ENCODE assay signal across 19 cellular contexts in genomic region chr14:81273521-81273920, GRCh38. TPM values are rescaled to one million over a fixed set of nuclear protein-coding genes. Genes with fewer than 3 reads are reported as not detected.
DNase-seq lines count a peak whose midpoint lies in the region; ATAC-seq and TF ChIP-seq lines count a peak whose summit lies in the region.
"Had no signal": no experiment of that assay in that cellular context is flagged by ENCODE, and none has a peak within 500 bp of the region (broad histone marks: within the 10 kb centered on the region; RNA-seq: fewer than 3 reads in every experiment).

No MANE protein-coding gene starts in this region.

- no peak overlapping the region for H3K4me3 Mint-ChIP-seq in natural killer cell treated with Interleukin-12 subunit alpha and Interleukin-12 subunit beta and Interleukin-15 and Interleukin-18, amount 100 ng/mL, for 72 hours
- H3K4me3 Mint-ChIP-seq in natural killer cell (no peak overlapping the region), endodermal cell (no peak overlapping the region), nephron progenitor cell (no peak overlapping the region), type B pancreatic cell (no peak overlapping the region)
- no peak overlapping the region for H3K4me3 Mint-ChIP-seq in stimulated activated naive CD8-positive, alpha-beta T cell treated with anti-CD3 and anti-CD28 coated beads, Interleukin-15, amount 100 ng/mL, for 72 hours
- H3K4me3 Mint-ChIP-seq: CD4-positive, alpha-beta memory T cell had no signal

- ATAC-seq in natural killer cell treated with Interleukin-12 subunit alpha and Interleukin-12 subunit beta and Interleukin-15 and Interleukin-18, amount 100 ng/mL, for 72 hours, result peak; percentile 20 to 32
- no peak for ATAC-seq in natural killer cell
- no peak for ATAC-seq in stimulated activated naive CD8-positive, alpha-beta T cell treated with anti-CD3 and anti-CD28 coated beads, Interleukin-15, amount 100 ng/mL, for 72 hours
- ATAC-seq: A549 had no signal

- H3K9me3 Mint-ChIP-seq in natural killer cell treated with Interleukin-12 subunit alpha and Interleukin-12 subunit beta and Interleukin-15 and Interleukin-18, amount 100 ng/mL, for 72 hours, result no peaks in the 10 kb centered on the region
- H3K9me3 Mint-ChIP-seq in natural killer cell (no peaks in the 10 kb centered on the region), endodermal cell (no peaks in the 10 kb centered on the region), nephron progenitor cell (no peaks in the 10 kb centered on the region), type B pancreatic cell (no peaks in the 10 kb centered on the region)
- H3K9me3 Mint-ChIP-seq in stimulated activated naive CD8-positive, alpha-beta T cell treated with anti-CD3 and anti-CD28 coated beads, Interleukin-15, amount 100 ng/mL, for 72 hours, result no peaks in the 10 kb centered on the region
- H3K9me3 Mint-ChIP-seq: CD4-positive, alpha-beta memory T cell had no signal

- no peaks in the 10 kb centered on the region for H3K4me1 Mint-ChIP-seq in natural killer cell treated with Interleukin-12 subunit alpha and Interleukin-12 subunit beta and Interleukin-15 and Interleukin-18, amount 100 ng/mL, for 72 hours (ENCODE audit: low read depth in 2 of 2)
- H3K4me1 Mint-ChIP-seq in natural killer cell (no peaks in the 10 kb centered on the region), endodermal cell (peaks cover 6% of the 10 kb centered on the region), nephron progenitor cell (peaks cover 79% of the 10 kb centered on the region), type B pancreatic cell (ENCODE audit: unreplicated experiment) (peaks cover 44% of the 10 kb centered on the region)
- H3K4me1 Mint-ChIP-seq in stimulated activated naive CD8-positive, alpha-beta T cell treated with anti-CD3 and anti-CD28 coated beads, Interleukin-15, amount 100 ng/mL, for 72 hours, result no peaks in the 10 kb centered on the region

- DNase-seq in natural killer cell treated with Interleukin-12 subunit alpha and Interleukin-12 subunit beta and Interleukin-15 and Interleukin-18, amount 100 ng/mL, for 72 hours (ENCODE audit: low spot score), result no peak
- no peak for DNase-seq in natural killer cell
- DNase-seq in endodermal cell, result peak; percentile 63
- DNase-seq in nephron progenitor cell, result peak; percentile 34
- no peak for DNase-seq in type B pancreatic cell (ENCODE audit: extremely low spot score, unreplicated experiment)
- no peak for DNase-seq in stimulated activated naive CD8-positive, alpha-beta T cell treated with anti-CD3 and anti-CD28 coated beads, Interleukin-15, amount 100 ng/mL, for 72 hours
- no peak for DNase-seq in GM13977 (ENCODE audit: low spot score)
- DNase-seq in nucleus accumbens (lab: John Stamatoyannopoulos, UW), result no peak
- DNase-seq: CD4-positive, alpha-beta memory T cell; DMS79 treated with DMSO at 0.1 percent for 48 hours; GDM1; Karpas-422; NCI-H1105 treated with DMSO at 0.1 percent for 48 hours; NCI-H187 treated with DMSO at 0.1 percent for 48 hours; NCI-H2171; NCI-H446 treated with DMSO at 0.1 percent for 48 hours; NCI-H774; SHP77 had no signal

- peaks cover 13% of the 10 kb centered on the region for H3K36me3 ChIP-seq in endodermal cell (ENCODE audit: control insufficient read depth, insufficient read depth, low read length)

- H3K4me1 ChIP-seq in endodermal cell (ENCODE audit: control insufficient read depth, insufficient read depth, low read length), result no peaks in the 10 kb centered on the region
- H3K4me1 ChIP-seq: A549 had no signal

- H3K9ac ChIP-seq in endodermal cell (ENCODE audit: extremely low read depth, low read length, poor library complexity, severe bottlenecking), result no peak overlapping the region

- WGBS in endodermal cell (ENCODE audit: insufficient coverage in 1 of 2, insufficient read length in 1 of 2), 2 experiments, result 82 to 90% methylated on average over 2 to 9 of the region's 9 CpGs

- no peaks in the 10 kb centered on the region for H3K36me3 Mint-ChIP-seq in natural killer cell treated with Interleukin-12 subunit alpha and Interleukin-12 subunit beta and Interleukin-15 and Interleukin-18, amount 100 ng/mL, for 72 hours
- H3K36me3 Mint-ChIP-seq in natural killer cell (no peaks in the 10 kb centered on the region), endodermal cell (ENCODE audit: low read depth) (peaks cover 32% of the 10 kb centered on the region), nephron progenitor cell (ENCODE audit: low read depth) (peaks cover 12% of the 10 kb centered on the region), type B pancreatic cell (peaks cover 20% of the 10 kb centered on the region)
- H3K36me3 Mint-ChIP-seq: CD4-positive, alpha-beta memory T cell had no signal

- no peak overlapping the region for H3K27ac ChIP-seq in endodermal cell (ENCODE audit: low read depth, low read length)
- H3K27ac ChIP-seq: A549 had no signal

- no peaks in the 10 kb centered on the region for H3K27me3 ChIP-seq in endodermal cell (ENCODE audit: control insufficient read depth, insufficient read depth, low read length, poor library complexity, severe bottlenecking)

- TF ChIP-seq CTCF in natural killer cell (IDR thresholded peaks at IDR 0.05) (no peak), endodermal cell (conservative IDR thresholded peaks at IDR 0.05) (no peak), nephron progenitor cell (IDR thresholded peaks at IDR 0.05) (no peak), type B pancreatic cell (conservative IDR thresholded peaks at IDR 0.05) (no peak), GM13977 (IDR thresholded peaks at IDR 0.05; ENCODE audit: extremely low read depth, insufficient read depth, missing control alignments) (no peak)

- in situ Hi-C loops in GM13977 (cut with MboI; ENCODE audit: low pct_unique_long_range_greater_than_20kb, low sequenced_read_pairs, unreplicated experiment), result no loop called here

- no peak overlapping the region for H3K4me3 ChIP-seq in endodermal cell (ENCODE audit: low read length)
- H3K4me3 ChIP-seq: A549 had no signal

- H3K9me3 ChIP-seq in endodermal cell (ENCODE audit: control insufficient read depth, low read length), result no peaks in the 10 kb centered on the region
- H3K9me3 ChIP-seq: A549 had no signal

- peaks cover 4 to 12% of the 10 kb centered on the region in 2 donors for H3K27me3 Mint-ChIP-seq in natural killer cell treated with Interleukin-12 subunit alpha and Interleukin-12 subunit beta and Interleukin-15 and Interleukin-18, amount 100 ng/mL, for 72 hours
- H3K27me3 Mint-ChIP-seq in natural killer cell (ENCODE audit: low read depth in 2 of 2) (peaks cover 2 to 10% of the 10 kb centered on the region in 2 donors), endodermal cell (ENCODE audit: insufficient read depth) (no peaks in the 10 kb centered on the region), nephron progenitor cell (ENCODE audit: low read depth, poor library complexity) (peaks cover 3% of the 10 kb centered on the region), type B pancreatic cell (no peaks in the 10 kb centered on the region)
- peaks cover 26% of the 10 kb centered on the region for H3K27me3 Mint-ChIP-seq in stimulated activated naive CD8-positive, alpha-beta T cell treated with anti-CD3 and anti-CD28 coated beads, Interleukin-15, amount 100 ng/mL, for 72 hours

- no peak overlapping the region for H3K27ac Mint-ChIP-seq in natural killer cell treated with Interleukin-12 subunit alpha and Interleukin-12 subunit beta and Interleukin-15 and Interleukin-18, amount 100 ng/mL, for 72 hours
- H3K27ac Mint-ChIP-seq in natural killer cell (no peak overlapping the region), endodermal cell (peak overlapping the region; percentile 67), nephron progenitor cell (peak overlapping the region; percentile 41), type B pancreatic cell (peak overlapping the region; percentile 70)
- no peak overlapping the region for H3K27ac Mint-ChIP-seq in stimulated activated naive CD8-positive, alpha-beta T cell treated with anti-CD3 and anti-CD28 coated beads, Interleukin-15, amount 100 ng/mL, for 72 hours
- H3K27ac Mint-ChIP-seq: CD4-positive, alpha-beta memory T cell had no signal

- intact Hi-C loops in natural killer cell (cut with micrococcal nuclease), result no loop called here

RNA-seq across cellular contexts. Expression of gene GTF2A1, which starts 52.8 kb away (rescaled TPM):
- total RNA-seq in natural killer cell treated with Interleukin-12 subunit alpha and Interleukin-12 subunit beta and Interleukin-15 and Interleukin-18, amount 100 ng/mL, for 72 hours, result 10 to 100 TPM; 17.2 to 31.5 TPM
- total RNA-seq in natural killer cell (10 to 100 TPM; 24.5 to 32.7 (median 28.6) TPM), endodermal cell (10 to 100 TPM; 34.3 to 34.4 TPM), type B pancreatic cell (ENCODE audit: low replicate concordance) (31.4 and 40.9 TPM in 2 replicates)
- polyA plus RNA-seq in endodermal cell (2013, experiment 1 of 2), result 31.2 TPM
- polyA plus RNA-seq in endodermal cell (2013, experiment 2 of 2), result 38.5 TPM

Comparison
In these comparisons a context has a peak if more than half of its experiments do, and no peak if none do; other contexts are left out.
1. ATAC-seq: peak in natural killer cell treated with Interleukin-12 subunit alpha and Interleukin-12 subunit beta and Interleukin-15 and Interleukin-18, amount 100 ng/mL, for 72 hours (2 of 2); none in natural killer cell (0 of 3) and stimulated activated naive CD8-positive, alpha-beta T cell treated with anti-CD3 and anti-CD28 coated beads, Interleukin-15, amount 100 ng/mL, for 72 hours (single experiment).
2. DNase-seq: peak in endodermal cell (single experiment) and nephron progenitor cell (single experiment); none in natural killer cell treated with Interleukin-12 subunit alpha and Interleukin-12 subunit beta and Interleukin-15 and Interleukin-18, amount 100 ng/mL, for 72 hours (single experiment), natural killer cell (single experiment), type B pancreatic cell (single experiment), stimulated activated naive CD8-positive, alpha-beta T cell treated with anti-CD3 and anti-CD28 coated beads, Interleukin-15, amount 100 ng/mL, for 72 hours (0 of 2), GM13977 (single experiment) and nucleus accumbens (0 of 56).
3. H3K27ac Mint-ChIP-seq: peak in endodermal cell (single experiment), nephron progenitor cell (single experiment) and type B pancreatic cell (single experiment); none in natural killer cell treated with Interleukin-12 subunit alpha and Interleukin-12 subunit beta and Interleukin-15 and Interleukin-18, amount 100 ng/mL, for 72 hours (0 of 2), natural killer cell (0 of 2) and stimulated activated naive CD8-positive, alpha-beta T cell treated with anti-CD3 and anti-CD28 coated beads, Interleukin-15, amount 100 ng/mL, for 72 hours (0 of 2).